ENCODE assay signal across 8 cellular contexts in genomic region chr22:40818747-40819662, GRCh38. TPM values are rescaled to one million over a fixed set of nuclear protein-coding genes. Genes with fewer than 3 reads are reported as not detected.
DNase-seq lines count a peak whose midpoint lies in the region; ATAC-seq and TF ChIP-seq lines count a peak whose summit lies in the region.

SLC25A17 (minus strand) TSS chr22:40819346; CDS start chr22:40819248, 98 bp downstream.

- H3K27ac ChIP-seq in adrenal gland (peak within 1 kb of the TSS; percentile 59 to 88 (median 72)), left ventricle myocardium inferior (replicated peaks) (peak within 1 kb of the TSS; percentile 83), upper lobe of left lung (peak within 1 kb of the TSS; percentile 72 to 90 (median 82))

- TF ChIP-seq EP300 in upper lobe of left lung (IDR thresholded peaks at IDR 0.05), result no peak

- H3K4me1 Mint-ChIP-seq in progenitor cell of endocrine pancreas (ENCODE audit: low read depth), result peaks cover 16% of the 10 kb centered on the region

- H3K9me3 ChIP-seq in adrenal gland (replicated peaks in 1 of 3) (no peaks in the 10 kb centered on the region), left ventricle myocardium inferior (replicated peaks) (no peaks in the 10 kb centered on the region), upper lobe of left lung (no peaks in the 10 kb centered on the region)

- TF ChIP-seq CTCF in GM06990 (IDR thresholded peaks at IDR 0.05; ENCODE audit: insufficient read depth, low read length, poor library complexity, severe bottlenecking), result peak; percentile 52
- TF ChIP-seq CTCF in adrenal gland (IDR thresholded peaks at IDR 0.05), result peak; percentile 8 to 61 (median 38)
- TF ChIP-seq CTCF in left ventricle myocardium inferior (IDR thresholded peaks at IDR 0.05; ENCODE audit: borderline replicate concordance), result peak; percentile 57
- peak; percentile 44 for TF ChIP-seq CTCF in progenitor cell of endocrine pancreas (IDR thresholded peaks at IDR 0.05; ENCODE audit: unreplicated experiment)
- TF ChIP-seq CTCF in upper lobe of left lung (IDR thresholded peaks at IDR 0.05), result peak in 5 of 6 experiments; percentile 15 to 57 (median 42)

- no peaks in the 10 kb centered on the region for H3K27me3 ChIP-seq in GM06990 (replicated peaks; ENCODE audit: control insufficient read depth, insufficient read depth, low read length)
- H3K27me3 ChIP-seq in adrenal gland, result no peaks in the 10 kb centered on the region
- no peaks in the 10 kb centered on the region for H3K27me3 ChIP-seq in left ventricle myocardium inferior (ENCODE audit: low read depth)
- H3K27me3 ChIP-seq in upper lobe of left lung, result no peaks in the 10 kb centered on the region

- peak within 1 kb of the TSS; percentile 93 for H3K27ac Mint-ChIP-seq in progenitor cell of endocrine pancreas

- no peaks in the 10 kb centered on the region for H3K27me3 Mint-ChIP-seq in progenitor cell of endocrine pancreas

- DNase-seq in GM06990 (ENCODE audit: extremely low read depth, insufficient read length) (peak; percentile 88), NCI-H1436 treated with DMSO at 0.1 percent for 48 hours (lab: John Stamatoyannopoulos, UW) (peak; percentile 48), T-helper 1 cell (peak; percentile 76 to 87 (median 86)), adrenal gland (peak; percentile 87 to 92 (median 89)), left ventricle myocardium inferior (peak; percentile 90), progenitor cell of endocrine pancreas (ENCODE audit: low spot score, unreplicated experiment) (peak; percentile 79), upper lobe of left lung (peak; percentile 92 to 97)

- H3K4me3 ChIP-seq in GM06990 (replicated peaks; ENCODE audit: low read depth, low read length), result peak within 1 kb of the TSS; percentile 84
- peak within 1 kb of the TSS; percentile 54 to 100 (median 94) for H3K4me3 ChIP-seq in adrenal gland
- H3K4me3 ChIP-seq in left ventricle myocardium inferior, result peak within 1 kb of the TSS; percentile 91
- peak within 1 kb of the TSS; percentile 87 to 100 (median 95) for H3K4me3 ChIP-seq in upper lobe of left lung

- no peaks in the 10 kb centered on the region for H3K9me3 Mint-ChIP-seq in progenitor cell of endocrine pancreas (ENCODE audit: low read depth)

- intact Hi-C loops in adrenal gland (cut with DNase I), result loop anchor here in 1 of 2 donors (10.0 kb wide), 1 partner anchor 76 kb away; no protein-coding TSS in a partner anchor
- intact Hi-C loops in left ventricle myocardium inferior (cut with micrococcal nuclease), result no loop called here

- H3K36me3 ChIP-seq in GM06990 (ENCODE audit: control insufficient read depth, insufficient read depth, low read length) (peaks cover 4% of the 10 kb centered on the region; the same call in 1 of the 2 replicates), adrenal gland (replicated peaks in 1 of 2) (peaks cover 0 to under 1% of the 10 kb centered on the region in 2 donors), left ventricle myocardium inferior (peaks cover 14% of the 10 kb centered on the region), upper lobe of left lung (peaks cover 0 to 10% (median 3%) of the 10 kb centered on the region in 4 donors)

- TF ChIP-seq POLR2A in adrenal gland (IDR thresholded peaks at IDR 0.05) (peak in 1 of 2 donors; percentile 39), upper lobe of left lung (IDR thresholded peaks at IDR 0.05) (peak in 3 of 4 donors; percentile 30 to 68 (median 32))

- 1% methylated on average over 21 to 61 of the region's 61 CpGs for WGBS in adrenal gland, 4 donors
- WGBS in upper lobe of left lung, 2 donors, result 0 to 1% methylated on average over 24 to 31 of the region's 61 CpGs

- H3K4me3 Mint-ChIP-seq in progenitor cell of endocrine pancreas (ENCODE audit: low read depth), result peak within 1 kb of the TSS; percentile 97

- ATAC-seq in HG02623 (IDR thresholded peaks at IDR 0.05; ENCODE audit: unreplicated experiment) (peak; percentile 75), upper lobe of left lung (ENCODE audit: low FRiP score in 2 of 2) (peak; percentile 97 to 98)

- peaks cover 12 to 26% of the 10 kb centered on the region in 2 donors for H3K4me1 ChIP-seq in adrenal gland (replicated peaks in 1 of 2)
- H3K4me1 ChIP-seq in left ventricle myocardium inferior, result peaks cover 35% of the 10 kb centered on the region
- H3K4me1 ChIP-seq in upper lobe of left lung, result peaks cover 13 to 35% (median 22%) of the 10 kb centered on the region in 4 donors

- H3K36me3 Mint-ChIP-seq in progenitor cell of endocrine pancreas (ENCODE audit: insufficient read depth), result peaks cover 3% of the 10 kb centered on the region

RNA-seq across cellular contexts. Expression of gene SLC25A17, which starts in this region (rescaled TPM):
- 10 to 100 TPM; 18.3 to 40.8 (median 22.0) TPM for total RNA-seq in adrenal gland
- polyA plus RNA-seq in adrenal gland, result 10 to 100 TPM; 13.2 to 31.6 (median 18.2) TPM
- total RNA-seq in left ventricle myocardium inferior, result 4.8 TPM
- total RNA-seq in progenitor cell of endocrine pancreas, result 16.7 and 18.4 TPM in 2 replicates
- total RNA-seq in upper lobe of left lung, result 10 to 100 TPM in 4 of 6 donors, 1 to 10 TPM in 2; 7.3 to 21.0 (median 14.3) TPM

Comparison
In these comparisons a context has a peak if more than half of its experiments do, and no peak if none do; other contexts are left out.
1. Peak in every context shown above with its lines: DNase-seq, ATAC-seq, H3K4me3 ChIP-seq and H3K27ac ChIP-seq.